Comparison of ENCODE assay signal across 2 cellular contexts in the genomic region with DNA sequence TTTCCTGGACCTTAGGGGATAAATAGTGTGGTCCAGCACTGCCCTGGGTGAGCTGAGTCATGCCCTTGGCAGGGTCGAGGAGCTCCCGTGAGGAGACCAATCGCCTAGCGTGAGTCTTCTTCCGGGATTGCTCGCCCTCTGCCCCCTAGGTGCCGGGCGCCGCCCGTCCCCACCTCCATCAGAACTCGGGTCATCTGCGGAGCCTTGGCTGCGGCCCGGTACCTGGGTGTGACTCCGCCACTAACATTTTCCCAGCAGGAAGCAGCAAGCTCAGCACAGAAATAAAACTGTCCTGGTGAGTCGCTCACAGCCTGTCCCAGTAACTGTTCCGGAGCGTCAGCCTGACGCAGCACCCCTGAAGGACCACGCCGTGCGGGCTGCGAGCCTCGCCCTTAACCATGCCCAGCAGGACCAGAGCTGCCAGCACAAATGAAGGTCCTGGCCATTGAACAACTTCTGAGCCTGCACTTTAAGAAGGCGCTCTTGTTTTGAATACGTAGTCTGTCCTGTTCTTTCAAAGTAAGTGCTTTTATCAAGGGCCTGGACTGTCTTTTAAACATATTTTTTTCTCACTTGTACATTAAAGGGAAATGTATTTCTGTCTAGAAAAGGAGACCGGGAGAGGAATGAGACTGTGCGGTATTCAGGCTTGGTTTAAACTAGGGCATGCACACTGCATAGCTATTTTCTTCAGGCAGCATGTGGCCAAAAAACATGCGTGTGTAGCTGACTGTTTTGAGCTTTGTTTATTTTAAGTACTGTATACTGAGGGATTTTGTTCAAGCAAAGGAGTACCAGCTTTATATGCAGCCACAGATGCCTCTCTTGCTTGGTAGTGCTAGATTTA.
TF ChIP-seq lines count a peak whose summit lies in the region.

No MANE protein-coding gene starts in this region.

TF ChIP-seq in A549, 52 proteins besides CTCF, POLR2A, EP300 and RAD21 (continued from another document):
- TF ChIP-seq RNF2 (IDR thresholded peaks at IDR 0.05; ENCODE audit: borderline replicate concordance, low read depth) (no peak), NR3C1 (IDR thresholded peaks at IDR 0.05) (no peak), CHD2 (IDR thresholded peaks at IDR 0.05; ENCODE audit: low read length, partially characterized antibody) (no peak), ZNF302 (CRISPR knock-in tag; IDR thresholded peaks at IDR 0.05) (no peak), EHF (CRISPR knock-in tag; IDR thresholded peaks at IDR 0.05) (no peak), PHF8 (IDR thresholded peaks at IDR 0.05; ENCODE audit: borderline replicate concordance, low read depth) (no peak), NPAS2 (CRISPR knock-in tag; IDR thresholded peaks at IDR 0.05; ENCODE audit: borderline replicate concordance) (no peak), HOXB5 (CRISPR knock-in tag; IDR thresholded peaks at IDR 0.05) (no peak), ZFP36 (IDR thresholded peaks at IDR 0.05; ENCODE audit: borderline replicate concordance, partially characterized antibody) (no peak), HOXB13 (CRISPR knock-in tag; IDR thresholded peaks at IDR 0.05; ENCODE audit: low read depth) (no peak), HEYL (CRISPR knock-in tag; IDR thresholded peaks at IDR 0.05) (no peak), MAZ (IDR thresholded peaks at IDR 0.05; ENCODE audit: borderline replicate concordance, low read depth, low read length) (no peak), GATA3 (IDR thresholded peaks at IDR 0.05; ENCODE audit: borderline replicate concordance) (0 out of 2 replicates have a peak, but pooled peaks have one; percentile 23), KDM1A (IDR thresholded peaks at IDR 0.05; ENCODE audit: low read depth) (no peak), CBX2 (IDR thresholded peaks at IDR 0.05; ENCODE audit: borderline replicate concordance, low read depth) (no peak), SREBF2 (IDR thresholded peaks at IDR 0.05) (no peak), NFE2L2 (conservative IDR thresholded peaks at IDR 0.05; ENCODE audit: low read length) (0 out of 2 replicates have a peak, but pooled peaks have one; percentile 4), HDAC2 (IDR thresholded peaks at IDR 0.05) (no peak), CHD4 (IDR thresholded peaks at IDR 0.05; ENCODE audit: borderline replicate concordance) (no peak), EHMT2 (IDR thresholded peaks at IDR 0.05; ENCODE audit: low read depth) (no peak), JUN (IDR thresholded peaks at IDR 0.05) (peak; percentile 46 to 73; a peak in 4 of 5 replicates), ZSCAN20 (CRISPR knock-in tag; IDR thresholded peaks at IDR 0.05) (no peak)
- TF ChIP-seq, protein P1, sequence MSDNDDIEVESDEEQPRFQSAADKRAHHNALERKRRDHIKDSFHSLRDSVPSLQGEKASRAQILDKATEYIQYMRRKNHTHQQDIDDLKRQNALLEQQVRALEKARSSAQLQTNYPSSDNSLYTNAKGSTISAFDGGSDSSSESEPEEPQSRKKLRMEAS (IDR thresholded peaks at IDR 0.05): peak; percentile 83
- TF ChIP-seq, protein P2, sequence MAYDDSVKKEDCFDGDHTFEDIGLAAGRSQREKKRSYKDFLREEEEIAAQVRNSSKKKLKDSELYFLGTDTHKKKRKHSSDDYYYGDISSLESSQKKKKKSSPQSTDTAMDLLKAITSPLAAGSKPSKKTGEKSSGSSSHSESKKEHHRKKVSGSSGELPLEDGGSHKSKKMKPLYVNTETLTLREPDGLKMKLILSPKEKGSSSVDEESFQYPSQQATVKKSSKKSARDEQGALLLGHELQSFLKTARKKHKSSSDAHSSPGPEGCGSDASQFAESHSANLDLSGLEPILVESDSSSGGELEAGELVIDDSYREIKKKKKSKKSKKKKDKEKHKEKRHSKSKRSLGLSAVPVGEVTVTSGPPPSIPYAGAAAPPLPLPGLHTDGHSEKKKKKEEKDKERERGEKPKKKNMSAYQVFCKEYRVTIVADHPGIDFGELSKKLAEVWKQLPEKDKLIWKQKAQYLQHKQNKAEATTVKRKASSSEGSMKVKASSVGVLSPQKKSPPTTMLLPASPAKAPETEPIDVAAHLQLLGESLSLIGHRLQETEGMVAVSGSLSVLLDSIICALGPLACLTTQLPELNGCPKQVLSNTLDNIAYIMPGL (CRISPR knock-in tag; IDR thresholded peaks at IDR 0.05; ENCODE audit: borderline replicate concordance): 0 out of 2 replicates have a peak, but pooled peaks have one; percentile 22
- TF ChIP-seq, protein P3, sequence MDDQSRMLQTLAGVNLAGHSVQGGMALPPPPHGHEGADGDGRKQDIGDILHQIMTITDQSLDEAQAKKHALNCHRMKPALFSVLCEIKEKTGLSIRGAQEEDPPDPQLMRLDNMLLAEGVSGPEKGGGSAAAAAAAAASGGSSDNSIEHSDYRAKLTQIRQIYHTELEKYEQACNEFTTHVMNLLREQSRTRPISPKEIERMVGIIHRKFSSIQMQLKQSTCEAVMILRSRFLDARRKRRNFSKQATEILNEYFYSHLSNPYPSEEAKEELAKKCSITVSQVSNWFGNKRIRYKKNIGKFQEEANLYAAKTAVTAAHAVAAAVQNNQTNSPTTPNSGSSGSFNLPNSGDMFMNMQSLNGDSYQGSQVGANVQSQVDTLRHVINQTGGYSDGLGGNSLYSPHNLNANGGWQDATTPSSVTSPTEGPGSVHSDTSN (IDR thresholded peaks at IDR 0.05): no peak
- TF ChIP-seq, protein P4, sequence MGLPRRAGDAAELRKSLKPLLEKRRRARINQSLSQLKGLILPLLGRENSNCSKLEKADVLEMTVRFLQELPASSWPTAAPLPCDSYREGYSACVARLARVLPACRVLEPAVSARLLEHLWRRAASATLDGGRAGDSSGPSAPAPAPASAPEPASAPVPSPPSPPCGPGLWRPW (IDR thresholded peaks at IDR 0.05): no peak

TF ChIP-seq in K562, 482 proteins besides CTCF, POLR2A, EP300 and RAD21 (continued from another document):
- TF ChIP-seq, protein P5, sequence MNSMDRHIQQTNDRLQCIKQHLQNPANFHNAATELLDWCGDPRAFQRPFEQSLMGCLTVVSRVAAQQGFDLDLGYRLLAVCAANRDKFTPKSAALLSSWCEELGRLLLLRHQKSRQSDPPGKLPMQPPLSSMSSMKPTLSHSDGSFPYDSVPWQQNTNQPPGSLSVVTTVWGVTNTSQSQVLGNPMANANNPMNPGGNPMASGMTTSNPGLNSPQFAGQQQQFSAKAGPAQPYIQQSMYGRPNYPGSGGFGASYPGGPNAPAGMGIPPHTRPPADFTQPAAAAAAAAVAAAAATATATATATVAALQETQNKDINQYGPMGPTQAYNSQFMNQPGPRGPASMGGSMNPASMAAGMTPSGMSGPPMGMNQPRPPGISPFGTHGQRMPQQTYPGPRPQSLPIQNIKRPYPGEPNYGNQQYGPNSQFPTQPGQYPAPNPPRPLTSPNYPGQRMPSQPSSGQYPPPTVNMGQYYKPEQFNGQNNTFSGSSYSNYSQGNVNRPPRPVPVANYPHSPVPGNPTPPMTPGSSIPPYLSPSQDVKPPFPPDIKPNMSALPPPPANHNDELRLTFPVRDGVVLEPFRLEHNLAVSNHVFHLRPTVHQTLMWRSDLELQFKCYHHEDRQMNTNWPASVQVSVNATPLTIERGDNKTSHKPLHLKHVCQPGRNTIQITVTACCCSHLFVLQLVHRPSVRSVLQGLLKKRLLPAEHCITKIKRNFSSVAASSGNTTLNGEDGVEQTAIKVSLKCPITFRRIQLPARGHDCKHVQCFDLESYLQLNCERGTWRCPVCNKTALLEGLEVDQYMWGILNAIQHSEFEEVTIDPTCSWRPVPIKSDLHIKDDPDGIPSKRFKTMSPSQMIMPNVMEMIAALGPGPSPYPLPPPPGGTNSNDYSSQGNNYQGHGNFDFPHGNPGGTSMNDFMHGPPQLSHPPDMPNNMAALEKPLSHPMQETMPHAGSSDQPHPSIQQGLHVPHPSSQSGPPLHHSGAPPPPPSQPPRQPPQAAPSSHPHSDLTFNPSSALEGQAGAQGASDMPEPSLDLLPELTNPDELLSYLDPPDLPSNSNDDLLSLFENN (IDR thresholded peaks at IDR 0.05; ENCODE audit: low read depth in 2 of 2, low read length in 2 of 2): no peak
- peak; percentile 44 to 51 for TF ChIP-seq NRF1 (conservative IDR thresholded peaks at IDR 0.05 in 1 of 2, IDR thresholded peaks at IDR 0.05 in 1 of 2)
- no peak for TF ChIP-seq ZNF445 (CRISPR knock-in tag; IDR thresholded peaks at IDR 0.05; ENCODE audit: low read depth)
- TF ChIP-seq RBFOX2 (IDR thresholded peaks at IDR 0.05; ENCODE audit: low read depth, low read length): 0 out of 2 replicates have a peak, but pooled peaks have one; percentile 30
- no peak for TF ChIP-seq ATF1 (CRISPR knock-in tag; IDR thresholded peaks at IDR 0.05)
- TF ChIP-seq ATF1 (tag; IDR thresholded peaks at IDR 0.05): peak; percentile 35; the same call in 1 of the 2 replicates
- TF ChIP-seq POLR2AphosphoS5 (IDR thresholded peaks at IDR 0.05; ENCODE audit: control insufficient read depth, insufficient read depth, low read depth, low read length): no peak
- TF ChIP-seq RCOR1 (IDR thresholded peaks at IDR 0.05; ENCODE audit: borderline replicate concordance in 1 of 2, low read depth in 2 of 2, low read length in 2 of 2): peak in 1 of 2 experiments; percentile 12; a peak in 1 of 4 replicates
- TF ChIP-seq ZNF316 (IDR thresholded peaks at IDR 0.05): peak; percentile 46; the same call in 1 of the 2 replicates
- TF ChIP-seq NR2C2 (CRISPR knock-in tag; IDR thresholded peaks at IDR 0.05): no peak
- TF ChIP-seq NR2C2 (tag; IDR thresholded peaks at IDR 0.05): peak; percentile 85
- TF ChIP-seq MAFG (tag; conservative IDR thresholded peaks at IDR 0.05): 0 out of 2 replicates have a peak, but pooled peaks have one; percentile 27
- TF ChIP-seq NR2C1 (IDR thresholded peaks at IDR 0.05): no peak
- 0 out of 2 replicates have a peak, but pooled peaks have one; percentile 53 for TF ChIP-seq NR2C1 (tag; IDR thresholded peaks at IDR 0.05)
- TF ChIP-seq ELF1 (tag; IDR thresholded peaks at IDR 0.05): peak; percentile 70
- 0 out of 2 replicates have a peak, but pooled peaks have one; percentile 23 for TF ChIP-seq POLR2G (IDR thresholded peaks at IDR 0.05; ENCODE audit: low read depth, low read length)
TF ChIP-seq in K562: peak in this region for 16.
